In genomic region chr12:17322090-17322489, GRCh38 we compare ENCODE assay signal across 23 cellular contexts.
"Had no signal": no experiment of that assay in that cellular context is flagged by ENCODE, and none has a peak within 500 bp of the region (broad histone marks: within the 10 kb centered on the region; RNA-seq: fewer than 3 reads in every experiment).

No MANE protein-coding gene starts in this region.

- DNase-seq: colonic mucosa; cortex of kidney; effector CD8-positive, alpha-beta T cell; effector memory CD8-positive, alpha-beta T cell; foreskin keratinocyte; heart left ventricle; hypothalamus; left cardiac atrium; left lung; left ventricle myocardium superior; lower lobe of right lung; mesenchymal stem cell; mucosa of descending colon; naive B cell had no signal

- FAIRE-seq: endothelial cell of umbilical vein, frontal cortex, islet of Langerhans, keratinocyte had no signal

- H3K79me2 ChIP-seq: hepatocyte had no signal

- H3K9me3 ChIP-seq: colonic mucosa had no signal

- H3K4me1 Mint-ChIP-seq: naive B cell had no signal

- H3K36me3 Mint-ChIP-seq: mesothelial cell of epicardium had no signal

- H3K27me3 ChIP-seq: colonic mucosa, esophagus muscularis mucosa, foreskin keratinocyte, gastroesophageal sphincter, heart left ventricle, hepatocyte, left lung had no signal

- H3K4me1 ChIP-seq: colonic mucosa, esophagus muscularis mucosa, foreskin keratinocyte, gastroesophageal sphincter, heart left ventricle, left lung, lower lobe of right lung had no signal

- ATAC-seq: effector memory CD8-positive, alpha-beta T cell; foreskin keratinocyte; gastroesophageal sphincter; heart left ventricle; left cardiac atrium; left lung; left ventricle myocardium superior; lower lobe of right lung; mucosa of descending colon had no signal

- H3K36me3 ChIP-seq: colonic mucosa, esophagus muscularis mucosa, gastroesophageal sphincter, heart left ventricle, left lung, lower lobe of right lung had no signal

- H3K4me2 ChIP-seq: hepatocyte had no signal

- H3K4me3 ChIP-seq: colonic mucosa, esophagus muscularis mucosa, gastroesophageal sphincter, heart left ventricle, hepatocyte, left lung, lower lobe of right lung, mucosa of descending colon had no signal

- H3K27ac Mint-ChIP-seq: dendritic cell treated with granulocyte-macrophage colony-stimulating factor and Interleukin-4, amounts not matched to agents 40 ng/mL and 50 ng/mL, for 4 days; effector memory CD8-positive, alpha-beta T cell; mesothelial cell of epicardium; naive B cell had no signal

- H3K27ac ChIP-seq: colonic mucosa, esophagus muscularis mucosa, foreskin keratinocyte, gastroesophageal sphincter, heart left ventricle, hepatocyte, left lung, lower lobe of right lung had no signal

- H2AFZ ChIP-seq: hepatocyte had no signal

- H3K27me3 Mint-ChIP-seq: dendritic cell treated with granulocyte-macrophage colony-stimulating factor and Interleukin-4, amounts not matched to agents 40 ng/mL and 50 ng/mL, for 4 days; effector memory CD8-positive, alpha-beta T cell; naive B cell had no signal

- H3K4me3 Mint-ChIP-seq: dendritic cell treated with granulocyte-macrophage colony-stimulating factor and Interleukin-4, amounts not matched to agents 40 ng/mL and 50 ng/mL, for 4 days; effector memory CD8-positive, alpha-beta T cell; mesothelial cell of epicardium; naive B cell had no signal
